Comparison of ENCODE assay signal across 9 cellular contexts in genomic region chr14:50044040-50044651, GRCh38.
A peak's percentile ranks its signal among the peaks of the same experiment; 100 is the strongest.
DNase-seq lines count a peak whose midpoint lies in the region; ATAC-seq and TF ChIP-seq lines count a peak whose summit lies in the region.
"Had no signal": no experiment of that assay in that cellular context is flagged by ENCODE, and none has a peak within 500 bp of the region (broad histone marks: within the 10 kb centered on the region; RNA-seq: fewer than 3 reads in every experiment).

No MANE protein-coding gene starts in this region.

- H4K8ac ChIP-seq in trophoblast cell (ENCODE audit: low read depth, low read length) = peak overlapping the region; percentile 54

- no peak for DNase-seq in Calu3
- DNase-seq in PC-3 = no peak
- DNase-seq in central memory CD8-positive, alpha-beta T cell (ENCODE audit: low spot score in 2 of 2) = no peak
- no peak for DNase-seq in trophoblast cell
- DNase-seq in NCI-H2107 (lab: John Stamatoyannopoulos, UW) = no peak
- DNase-seq in inferior parietal cortex (ENCODE audit: extremely low spot score) = no peak
- DNase-seq in HPDE6-E6E7 (ENCODE audit: extremely low spot score) = no peak
- DNase-seq: NCI-H1694 had no signal

- H2BK12ac ChIP-seq in trophoblast cell (ENCODE audit: low read length) = peak overlapping the region; percentile 21

- no peak for TF ChIP-seq CTCF in Calu3 (IDR thresholded peaks at IDR 0.05; ENCODE audit: unreplicated experiment)
- no peak for TF ChIP-seq CTCF in PC-3 (conservative IDR thresholded peaks at IDR 0.05; ENCODE audit: low read depth, low read length)

- POLR2A ChIA-PET in PC-3 (lab: Charles Lee; ENCODE audit: unreplicated experiment) = interaction anchor here (0.5 to 0.7 kb wide), 3 partner anchors 36 to 50 kb away, joined by 3 to 5 read pairs (median 4); no protein-coding TSS in a partner anchor

- H2BK5ac ChIP-seq in trophoblast cell (ENCODE audit: low read depth, low read length, poor library complexity) = peak overlapping the region; percentile 54

- peaks cover 12% of the 10 kb centered on the region for H3K36me3 Mint-ChIP-seq in Calu3 (ENCODE audit: insufficient read depth, unreplicated experiment)
- H3K36me3 Mint-ChIP-seq in central memory CD8-positive, alpha-beta T cell (ENCODE audit: insufficient read depth) = peaks cover 8% of the 10 kb centered on the region

- peak overlapping the region; percentile 64 for H3K14ac ChIP-seq in trophoblast cell (ENCODE audit: low read length)

- H3K9ac ChIP-seq in PC-3 (ENCODE audit: low read length) (peak overlapping the region; percentile 80), trophoblast cell (ENCODE audit: low read length) (no peak overlapping the region)

- intact Hi-C loops in Calu3 (cut with micrococcal nuclease; ENCODE audit: unreplicated experiment) = loop anchor here (2.0 to 5.0 kb wide), 2 partner anchors 43 to 58 kb away; no protein-coding TSS in a partner anchor
- intact Hi-C loops in PC-3 (cut with micrococcal nuclease) = loop anchor here (2.0 kb wide), 2 partner anchors 61 to 71 kb away; no protein-coding TSS in a partner anchor

- H3K27ac ChIP-seq in PC-3 (ENCODE audit: low read length) = peak overlapping the region; percentile 97
- H3K27ac ChIP-seq in trophoblast cell (ENCODE audit: low read depth, low read length) = peak overlapping the region; percentile 46

- H2AFZ ChIP-seq in PC-3 (ENCODE audit: low read length) (peak overlapping the region; percentile 48), trophoblast cell (ENCODE audit: insufficient read depth, low read length, poor library complexity) (no peak overlapping the region)

- H3K4me1 Mint-ChIP-seq in Calu3 (ENCODE audit: low read depth, unreplicated experiment) = peaks cover 63% of the 10 kb centered on the region
- H3K4me1 Mint-ChIP-seq in central memory CD8-positive, alpha-beta T cell = peaks cover 68% of the 10 kb centered on the region

- CTCF ChIA-PET in Calu3 (lab: Charles Lee) = interaction anchor here (1.0 to 1.3 kb wide), 4 partner anchors 18 to 192 kb away, joined by 4 read pairs; partner anchors contain the start of gene NEMF
- CTCF ChIA-PET in PC-3 (lab: Charles Lee) = interaction anchor here (0.6 to 1.2 kb wide), 6 partner anchors 17 to 181 kb away, joined by 3 to 5 read pairs (median 4); no protein-coding TSS in a partner anchor

- H3K79me2 ChIP-seq in PC-3 (ENCODE audit: low read length) = no peaks in the 10 kb centered on the region
- peaks cover 13% of the 10 kb centered on the region for H3K79me2 ChIP-seq in trophoblast cell (ENCODE audit: control insufficient read depth, insufficient read depth, low read length, poor library complexity)

- H3K27me3 ChIP-seq in PC-3 (ENCODE audit: low read length) (no peaks in the 10 kb centered on the region), trophoblast cell (ENCODE audit: insufficient read depth, low read length) (no peaks in the 10 kb centered on the region)

- ATAC-seq in PC-3 = no peak
- peak; percentile 37 for ATAC-seq in central memory CD8-positive, alpha-beta T cell (replicated peaks; ENCODE audit: extremely low read depth, poor library complexity, severe bottlenecking)
- no peak for ATAC-seq in HG02852 (IDR thresholded peaks at IDR 0.05; ENCODE audit: unreplicated experiment)

- peak overlapping the region; percentile 63 for H4K91ac ChIP-seq in trophoblast cell (ENCODE audit: low read depth, low read length)

- H3K9me3 ChIP-seq in PC-3 (ENCODE audit: low read length) (no peaks in the 10 kb centered on the region), trophoblast cell (ENCODE audit: insufficient read depth, low read depth, low read length) (peaks cover 2% of the 10 kb centered on the region)

- peak overlapping the region; percentile 86 for H3K27ac Mint-ChIP-seq in Calu3 (ENCODE audit: unreplicated experiment)
- H3K27ac Mint-ChIP-seq in central memory CD8-positive, alpha-beta T cell (ENCODE audit: low read depth) = peak overlapping the region; percentile 82

- H3K4me2 ChIP-seq in PC-3 (ENCODE audit: low read length) (peak overlapping the region; percentile 49), trophoblast cell (ENCODE audit: low read length) (no peak overlapping the region)

- H3K4me1 ChIP-seq in PC-3 (ENCODE audit: insufficient read depth, low read length) (peaks cover 69% of the 10 kb centered on the region), trophoblast cell (ENCODE audit: control insufficient read depth in 1 of 2, insufficient read depth in 2 of 2, low read length in 2 of 2) (peaks cover 50 to 60% of the 10 kb centered on the region in 2 experiments)

- no peaks in the 10 kb centered on the region for H3K36me3 ChIP-seq in PC-3 (ENCODE audit: low read depth, low read length)
- no peaks in the 10 kb centered on the region for H3K36me3 ChIP-seq in trophoblast cell (ENCODE audit: control insufficient read depth in 1 of 2, insufficient read depth in 2 of 2, low read length in 2 of 2)

- H3K27me3 Mint-ChIP-seq in Calu3 (ENCODE audit: unreplicated experiment) = no peaks in the 10 kb centered on the region
- H3K27me3 Mint-ChIP-seq in central memory CD8-positive, alpha-beta T cell = no peaks in the 10 kb centered on the region

- no peak overlapping the region for H2AK5ac ChIP-seq in trophoblast cell (ENCODE audit: low read length)

- no peaks in the 10 kb centered on the region for H4K20me1 ChIP-seq in PC-3 (ENCODE audit: low read length)

- no peak overlapping the region for H3K23ac ChIP-seq in trophoblast cell (ENCODE audit: low read length)

- BruUV-seq in Calu3 (replicated peaks; lab: Mats Ljungman, UMichigan) = no TSS peak
- no TSS peak for BruUV-seq in PC-3 (replicated peaks; lab: Mats Ljungman, UMichigan)

- no peak overlapping the region for H3K4me3 Mint-ChIP-seq in Calu3 (ENCODE audit: low read depth, unreplicated experiment)
- peak overlapping the region; percentile 61 for H3K4me3 Mint-ChIP-seq in central memory CD8-positive, alpha-beta T cell

- peaks cover 7% of the 10 kb centered on the region for H3K9me3 Mint-ChIP-seq in Calu3 (ENCODE audit: low read depth, unreplicated experiment)
- H3K9me3 Mint-ChIP-seq in central memory CD8-positive, alpha-beta T cell = no peaks in the 10 kb centered on the region

- peak overlapping the region; percentile 39 for H3K4ac ChIP-seq in trophoblast cell (ENCODE audit: low read depth, low read length)

- peak overlapping the region; percentile 59 for H2BK120ac ChIP-seq in trophoblast cell (ENCODE audit: insufficient read depth, low read length, poor library complexity)

- no peak overlapping the region for H4K12ac ChIP-seq in trophoblast cell (ENCODE audit: low read depth, low read length)

- WGBS in trophoblast cell (ENCODE audit: extremely low coverage, insufficient coverage, insufficient read length) = no CpG with 5 or more reads among the region's 4 CpGs

- peak overlapping the region; percentile 49 for H3K18ac ChIP-seq in trophoblast cell (ENCODE audit: low read length)

- no peaks in the 10 kb centered on the region for H3K9me2 ChIP-seq in PC-3 (replicated peaks; ENCODE audit: low read length)

- no peak overlapping the region for H3K4me3 ChIP-seq in PC-3 (ENCODE audit: low read length)
- H3K4me3 ChIP-seq in trophoblast cell (ENCODE audit: low read depth, low read length) = no peak overlapping the region

- H3F3A ChIP-seq in PC-3 (ENCODE audit: low read length, unreplicated experiment) = peaks cover 30% of the 10 kb centered on the region

- H3K79me1 ChIP-seq in trophoblast cell (ENCODE audit: low read length) = peaks cover 59% of the 10 kb centered on the region
